In genomic region chr15:40763801-40764765, GRCh38 we compare ENCODE assay signal across 8 cellular contexts. TPM values are rescaled to one million over a fixed set of nuclear protein-coding genes. Genes with fewer than 3 reads are reported as not detected.
DNase-seq lines count a peak whose midpoint lies in the region; ATAC-seq and TF ChIP-seq lines count a peak whose summit lies in the region.

TSS of gene GCHFR (plus strand) at chr15:40764068. CDS start at chr15:40764181, 113 bp downstream.

- ATAC-seq in HG02970 (IDR thresholded peaks at IDR 0.05; ENCODE audit: low FRiP score, unreplicated experiment), result peak; percentile 51
- peak; percentile 63 for ATAC-seq in omental fat pad (ENCODE audit: low FRiP score)

- TF ChIP-seq CTCF in omental fat pad (IDR thresholded peaks at IDR 0.05), result no peak

- peak; percentile 70 for DNase-seq in NCI-H82 (lab: John Stamatoyannopoulos, UW)
- DNase-seq in NCI-H82 treated with DMSO at 0.1 percent for 48 hours (lab: John Stamatoyannopoulos, UW; ENCODE audit: unreplicated experiment), result no peak
- DNase-seq in RKO (ENCODE audit: low spot score), result peak; percentile 85
- DNase-seq in activated naive CD4-positive, alpha-beta T cell treated with Interleukin-2 at 50 U/mL for 16 hours, result peak; percentile 71
- peak; percentile 72 for DNase-seq in glomerular visceral epithelial cell (ENCODE audit: extremely low spot score)
- DNase-seq in omental fat pad (ENCODE audit: low spot score), result peak; percentile 38
- DNase-seq in amniotic stem cell (lab: John Stamatoyannopoulos, UW), result no peak

RNA-seq across cellular contexts. Expression of gene GCHFR, which starts in this region (rescaled TPM):
- 100 to 1,000 TPM in 2 of 4 donors, 10 to 100 TPM in 2; 42.5 to 129 (median 97.1) TPM for total RNA-seq in omental fat pad

Comparison
In these comparisons a context has a peak if more than half of its experiments do, and no peak if none do; other contexts are left out.
1. DNase-seq: peak in NCI-H82 (single experiment), RKO (single experiment), activated naive CD4-positive, alpha-beta T cell treated with Interleukin-2 at 50 U/mL for 16 hours (single experiment), glomerular visceral epithelial cell (single experiment) and omental fat pad (single experiment); none in NCI-H82 treated with DMSO at 0.1 percent for 48 hours (single experiment) and amniotic stem cell (single experiment).